23 cellular contexts compared by ENCODE assay signal in genomic region chr4:126691797-126692196, GRCh38.
"Had no signal": no experiment of that assay in that cellular context is flagged by ENCODE, and none has a peak within 500 bp of the region (broad histone marks: within the 10 kb centered on the region; RNA-seq: fewer than 3 reads in every experiment).

No MANE protein-coding gene starts in this region.

- H3K4me1 ChIP-seq: left lung, lower lobe of right lung, right atrium auricular region, right lobe of liver, tibial nerve, uterus had no signal

- H3K27me3 ChIP-seq: left lung, neutrophil, ovary, right atrium auricular region, right lobe of liver, tibial nerve, uterus had no signal

- ATAC-seq: left cardiac atrium; left lung; lower lobe of right lung; naive thymus-derived CD8-positive, alpha-beta T cell; right lobe of liver; stimulated activated memory B cell treated with anti-CD40 and anti-IgM and Interleukin-4, amounts not matched to agents 10 μg/mL and 1 μg/mL and 100 μg/mL, for 72 hours; stimulated activated naive CD8-positive, alpha-beta T cell treated with anti-CD3 and anti-CD28 coated beads, Interleukin-15, amount 100 ng/mL, for 72 hours had no signal

- H3K36me3 ChIP-seq: left lung, lower lobe of right lung, neutrophil, ovary, right atrium auricular region, right lobe of liver, tibial nerve, uterus had no signal

- H3K9me3 ChIP-seq: left lung, lower lobe of right lung, neutrophil, ovary, right atrium auricular region, right lobe of liver, tibial nerve, uterus had no signal

- H3K4me3 ChIP-seq: left lung, lower lobe of right lung, ovary, right atrium auricular region, right lobe of liver, smooth muscle cell, tibial nerve, uterus had no signal

- H3K27ac ChIP-seq: left lung, lower lobe of right lung, neutrophil, ovary, right atrium auricular region, right lobe of liver, tibial nerve, uterus had no signal

- H3K4me2 ChIP-seq: smooth muscle cell had no signal

- DNase-seq: islet precursor cell; left cardiac atrium; left lung; lower lobe of right lung; mammary epithelial cell; mesenchymal stem cell; naive thymus-derived CD8-positive, alpha-beta T cell; occipital lobe; ovary; right lobe of liver; stimulated activated CD4-positive, alpha-beta T cell treated with anti-CD3 and anti-CD28 coated beads, Interleukin-1b, Interleukin-23, amount 100 ng/mL, for 48 hours; stimulated activated CD4-positive, alpha-beta T cell treated with anti-CD3 and anti-CD28 coated beads, Interleukin-2, amount 100 ng/mL, for 48 hours; stimulated activated CD4-positive, alpha-beta T cell treated with anti-CD3 and anti-CD28 coated beads, Interleukin-4, amount 100 ng/mL, for 4 hours; stimulated activated CD8-positive, alpha-beta memory T cell treated with anti-CD3 and anti-CD28 coated beads, Interleukin-4, amount 100 ng/mL, for 48 hours; stimulated activated naive CD4-positive, alpha-beta T cell treated with Interleukin-2 at 50 U/mL for 16 hours; stimulated activated naive CD8-positive, alpha-beta T cell treated with anti-CD3 and anti-CD28 coated beads, Interleukin-15, amount 100 ng/mL, for 72 hours; substantia nigra; uterus had no signal
